Comparison of ENCODE assay signal across 1 cellular context in the genomic region with DNA sequence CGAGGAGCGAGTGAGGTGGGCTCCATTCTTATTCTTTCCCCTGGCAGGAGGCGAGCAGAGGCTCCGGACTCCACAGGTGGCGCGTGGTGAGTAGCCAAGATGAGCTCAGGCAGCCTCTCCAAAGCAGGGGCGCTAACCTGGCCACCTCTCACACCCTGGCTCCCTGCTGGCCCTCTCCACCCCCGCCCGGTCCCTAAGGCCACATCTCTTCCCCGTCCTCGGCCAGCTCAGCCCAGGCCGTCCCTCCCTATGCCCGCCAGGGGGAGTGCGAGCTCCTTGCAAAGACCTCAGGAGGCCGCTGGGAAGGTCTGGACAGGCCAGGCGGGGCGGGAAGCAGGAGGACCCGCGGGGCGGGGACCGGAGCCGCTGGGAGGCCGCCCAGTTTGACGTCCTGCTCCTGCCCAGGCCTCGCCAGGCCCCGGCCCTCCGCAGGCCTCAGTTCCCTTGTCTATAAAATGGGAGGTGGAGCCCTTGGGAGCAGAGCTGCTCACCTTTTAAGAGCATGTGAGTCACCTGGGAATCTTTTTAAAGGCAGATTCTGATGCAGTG.
TF ChIP-seq lines count a peak whose summit lies in the region.

No MANE protein-coding gene starts in this region.

TF ChIP-seq in K562, 482 proteins besides CTCF, POLR2A, EP300 and RAD21 (continued from another document and continues in another):
- TF ChIP-seq, protein P1, sequence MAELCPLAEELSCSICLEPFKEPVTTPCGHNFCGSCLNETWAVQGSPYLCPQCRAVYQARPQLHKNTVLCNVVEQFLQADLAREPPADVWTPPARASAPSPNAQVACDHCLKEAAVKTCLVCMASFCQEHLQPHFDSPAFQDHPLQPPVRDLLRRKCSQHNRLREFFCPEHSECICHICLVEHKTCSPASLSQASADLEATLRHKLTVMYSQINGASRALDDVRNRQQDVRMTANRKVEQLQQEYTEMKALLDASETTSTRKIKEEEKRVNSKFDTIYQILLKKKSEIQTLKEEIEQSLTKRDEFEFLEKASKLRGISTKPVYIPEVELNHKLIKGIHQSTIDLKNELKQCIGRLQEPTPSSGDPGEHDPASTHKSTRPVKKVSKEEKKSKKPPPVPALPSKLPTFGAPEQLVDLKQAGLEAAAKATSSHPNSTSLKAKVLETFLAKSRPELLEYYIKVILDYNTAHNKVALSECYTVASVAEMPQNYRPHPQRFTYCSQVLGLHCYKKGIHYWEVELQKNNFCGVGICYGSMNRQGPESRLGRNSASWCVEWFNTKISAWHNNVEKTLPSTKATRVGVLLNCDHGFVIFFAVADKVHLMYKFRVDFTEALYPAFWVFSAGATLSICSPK (IDR thresholded peaks at IDR 0.05; ENCODE audit: borderline replicate concordance) = no peak
- TF ChIP-seq SMAD3 (CRISPR knock-in tag; conservative IDR thresholded peaks at IDR 0.05) (no peak), PHF21A (IDR thresholded peaks at IDR 0.05; ENCODE audit: borderline replicate concordance, low read depth) (no peak), MEIS2 (IDR thresholded peaks at IDR 0.05; ENCODE audit: partially characterized antibody) (no peak), TGIF2 (CRISPR knock-in tag; IDR thresholded peaks at IDR 0.05) (no peak), MYNN (IDR thresholded peaks at IDR 0.05) (0 out of 2 replicates have a peak, but pooled peaks have one; percentile 47), MYNN (CRISPR knock-in tag; IDR thresholded peaks at IDR 0.05) (no peak), PPARD (CRISPR knock-in tag; IDR thresholded peaks at IDR 0.05) (no peak), NFE2 (IDR thresholded peaks at IDR 0.05; ENCODE audit: low read depth) (no peak), MED1 (CRISPR knock-in tag; IDR thresholded peaks at IDR 0.05; ENCODE audit: borderline replicate concordance) (no peak), ZNF140 (CRISPR knock-in tag; IDR thresholded peaks at IDR 0.05) (no peak), ZFP1 (CRISPR knock-in tag; IDR thresholded peaks at IDR 0.05) (no peak), ZNF668 (CRISPR knock-in tag; IDR thresholded peaks at IDR 0.05) (no peak), PTBP1 (IDR thresholded peaks at IDR 0.05; ENCODE audit: low read depth, low read length) (no peak), HCFC1 (IDR thresholded peaks at IDR 0.05; ENCODE audit: low read depth, low read length) (0 out of 2 replicates have a peak, but pooled peaks have one; percentile 19), MAFF (IDR thresholded peaks at IDR 0.05; ENCODE audit: low read length) (no peak), HMG20B (CRISPR knock-in tag; IDR thresholded peaks at IDR 0.05) (no peak), ZNF224 (CRISPR knock-in tag; IDR thresholded peaks at IDR 0.05) (no peak), TAF7 (tag; IDR thresholded peaks at IDR 0.05) (no peak), SNRNP70 (optimal IDR thresholded peaks at IDR 0.05; ENCODE audit: low read depth, low read length) (no peak), NCOA2 (IDR thresholded peaks at IDR 0.05; ENCODE audit: partially characterized antibody in 2 of 2) (no peak), ETV1 (tag; conservative IDR thresholded peaks at IDR 0.05; ENCODE audit: low read depth) (no peak), RBBP5 (IDR thresholded peaks at IDR 0.05; ENCODE audit: borderline replicate concordance, insufficient read depth, low read length, poor library complexity, severe bottlenecking) (no peak), NEUROD1 (IDR thresholded peaks at IDR 0.05; ENCODE audit: borderline replicate concordance, low read depth, low read length, partially characterized antibody) (peak; percentile 37), ZNF699 (CRISPR knock-in tag; IDR thresholded peaks at IDR 0.05; ENCODE audit: insufficient replicate concordance) (no peak), ZNF316 (IDR thresholded peaks at IDR 0.05) (no peak), NCOA4 (IDR thresholded peaks at IDR 0.05; ENCODE audit: partially characterized antibody) (no peak), ZNF778 (CRISPR knock-in tag; IDR thresholded peaks at IDR 0.05) (no peak), RUNX1 (IDR thresholded peaks at IDR 0.05; ENCODE audit: low read depth) (no peak), COPS2 (conservative IDR thresholded peaks at IDR 0.05) (no peak)
- TF ChIP-seq, protein P2, sequence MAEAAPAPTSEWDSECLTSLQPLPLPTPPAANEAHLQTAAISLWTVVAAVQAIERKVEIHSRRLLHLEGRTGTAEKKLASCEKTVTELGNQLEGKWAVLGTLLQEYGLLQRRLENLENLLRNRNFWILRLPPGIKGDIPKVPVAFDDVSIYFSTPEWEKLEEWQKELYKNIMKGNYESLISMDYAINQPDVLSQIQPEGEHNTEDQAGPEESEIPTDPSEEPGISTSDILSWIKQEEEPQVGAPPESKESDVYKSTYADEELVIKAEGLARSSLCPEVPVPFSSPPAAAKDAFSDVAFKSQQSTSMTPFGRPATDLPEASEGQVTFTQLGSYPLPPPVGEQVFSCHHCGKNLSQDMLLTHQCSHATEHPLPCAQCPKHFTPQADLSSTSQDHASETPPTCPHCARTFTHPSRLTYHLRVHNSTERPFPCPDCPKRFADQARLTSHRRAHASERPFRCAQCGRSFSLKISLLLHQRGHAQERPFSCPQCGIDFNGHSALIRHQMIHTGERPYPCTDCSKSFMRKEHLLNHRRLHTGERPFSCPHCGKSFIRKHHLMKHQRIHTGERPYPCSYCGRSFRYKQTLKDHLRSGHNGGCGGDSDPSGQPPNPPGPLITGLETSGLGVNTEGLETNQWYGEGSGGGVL (CRISPR knock-in tag; IDR thresholded peaks at IDR 0.05) = no peak
- TF ChIP-seq, protein P3, sequence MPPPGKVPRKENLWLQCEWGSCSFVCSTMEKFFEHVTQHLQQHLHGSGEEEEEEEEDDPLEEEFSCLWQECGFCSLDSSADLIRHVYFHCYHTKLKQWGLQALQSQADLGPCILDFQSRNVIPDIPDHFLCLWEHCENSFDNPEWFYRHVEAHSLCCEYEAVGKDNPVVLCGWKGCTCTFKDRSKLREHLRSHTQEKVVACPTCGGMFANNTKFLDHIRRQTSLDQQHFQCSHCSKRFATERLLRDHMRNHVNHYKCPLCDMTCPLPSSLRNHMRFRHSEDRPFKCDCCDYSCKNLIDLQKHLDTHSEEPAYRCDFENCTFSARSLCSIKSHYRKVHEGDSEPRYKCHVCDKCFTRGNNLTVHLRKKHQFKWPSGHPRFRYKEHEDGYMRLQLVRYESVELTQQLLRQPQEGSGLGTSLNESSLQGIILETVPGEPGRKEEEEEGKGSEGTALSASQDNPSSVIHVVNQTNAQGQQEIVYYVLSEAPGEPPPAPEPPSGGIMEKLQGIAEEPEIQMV (tag; conservative IDR thresholded peaks at IDR 0.05; ENCODE audit: low read depth) = no peak
- TF ChIP-seq, protein P4, sequence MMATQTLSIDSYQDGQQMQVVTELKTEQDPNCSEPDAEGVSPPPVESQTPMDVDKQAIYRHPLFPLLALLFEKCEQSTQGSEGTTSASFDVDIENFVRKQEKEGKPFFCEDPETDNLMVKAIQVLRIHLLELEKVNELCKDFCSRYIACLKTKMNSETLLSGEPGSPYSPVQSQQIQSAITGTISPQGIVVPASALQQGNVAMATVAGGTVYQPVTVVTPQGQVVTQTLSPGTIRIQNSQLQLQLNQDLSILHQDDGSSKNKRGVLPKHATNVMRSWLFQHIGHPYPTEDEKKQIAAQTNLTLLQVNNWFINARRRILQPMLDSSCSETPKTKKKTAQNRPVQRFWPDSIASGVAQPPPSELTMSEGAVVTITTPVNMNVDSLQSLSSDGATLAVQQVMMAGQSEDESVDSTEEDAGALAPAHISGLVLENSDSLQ (IDR thresholded peaks at IDR 0.05) = no peak
- TF ChIP-seq, protein P5, sequence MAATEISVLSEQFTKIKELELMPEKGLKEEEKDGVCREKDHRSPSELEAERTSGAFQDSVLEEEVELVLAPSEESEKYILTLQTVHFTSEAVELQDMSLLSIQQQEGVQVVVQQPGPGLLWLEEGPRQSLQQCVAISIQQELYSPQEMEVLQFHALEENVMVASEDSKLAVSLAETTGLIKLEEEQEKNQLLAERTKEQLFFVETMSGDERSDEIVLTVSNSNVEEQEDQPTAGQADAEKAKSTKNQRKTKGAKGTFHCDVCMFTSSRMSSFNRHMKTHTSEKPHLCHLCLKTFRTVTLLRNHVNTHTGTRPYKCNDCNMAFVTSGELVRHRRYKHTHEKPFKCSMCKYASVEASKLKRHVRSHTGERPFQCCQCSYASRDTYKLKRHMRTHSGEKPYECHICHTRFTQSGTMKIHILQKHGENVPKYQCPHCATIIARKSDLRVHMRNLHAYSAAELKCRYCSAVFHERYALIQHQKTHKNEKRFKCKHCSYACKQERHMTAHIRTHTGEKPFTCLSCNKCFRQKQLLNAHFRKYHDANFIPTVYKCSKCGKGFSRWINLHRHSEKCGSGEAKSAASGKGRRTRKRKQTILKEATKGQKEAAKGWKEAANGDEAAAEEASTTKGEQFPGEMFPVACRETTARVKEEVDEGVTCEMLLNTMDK (IDR thresholded peaks at IDR 0.05; ENCODE audit: borderline replicate concordance, insufficient read depth, low read depth, low read length, poor library complexity, severe bottlenecking) = peak; percentile 56
- TF ChIP-seq, protein P6, sequence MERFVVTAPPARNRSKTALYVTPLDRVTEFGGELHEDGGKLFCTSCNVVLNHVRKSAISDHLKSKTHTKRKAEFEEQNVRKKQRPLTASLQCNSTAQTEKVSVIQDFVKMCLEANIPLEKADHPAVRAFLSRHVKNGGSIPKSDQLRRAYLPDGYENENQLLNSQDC (CRISPR knock-in tag; IDR thresholded peaks at IDR 0.05) = no peak
- TF ChIP-seq, protein P7, sequence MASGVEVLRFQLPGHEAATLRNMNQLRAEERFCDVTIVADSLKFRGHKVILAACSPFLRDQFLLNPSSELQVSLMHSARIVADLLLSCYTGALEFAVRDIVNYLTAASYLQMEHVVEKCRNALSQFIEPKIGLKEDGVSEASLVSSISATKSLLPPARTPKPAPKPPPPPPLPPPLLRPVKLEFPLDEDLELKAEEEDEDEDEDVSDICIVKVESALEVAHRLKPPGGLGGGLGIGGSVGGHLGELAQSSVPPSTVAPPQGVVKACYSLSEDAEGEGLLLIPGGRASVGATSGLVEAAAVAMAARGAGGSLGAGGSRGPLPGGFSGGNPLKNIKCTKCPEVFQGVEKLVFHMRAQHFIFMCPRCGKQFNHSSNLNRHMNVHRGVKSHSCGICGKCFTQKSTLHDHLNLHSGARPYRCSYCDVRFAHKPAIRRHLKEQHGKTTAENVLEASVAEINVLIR (CRISPR knock-in tag; IDR thresholded peaks at IDR 0.05) = no peak
- TF ChIP-seq, protein P8, sequence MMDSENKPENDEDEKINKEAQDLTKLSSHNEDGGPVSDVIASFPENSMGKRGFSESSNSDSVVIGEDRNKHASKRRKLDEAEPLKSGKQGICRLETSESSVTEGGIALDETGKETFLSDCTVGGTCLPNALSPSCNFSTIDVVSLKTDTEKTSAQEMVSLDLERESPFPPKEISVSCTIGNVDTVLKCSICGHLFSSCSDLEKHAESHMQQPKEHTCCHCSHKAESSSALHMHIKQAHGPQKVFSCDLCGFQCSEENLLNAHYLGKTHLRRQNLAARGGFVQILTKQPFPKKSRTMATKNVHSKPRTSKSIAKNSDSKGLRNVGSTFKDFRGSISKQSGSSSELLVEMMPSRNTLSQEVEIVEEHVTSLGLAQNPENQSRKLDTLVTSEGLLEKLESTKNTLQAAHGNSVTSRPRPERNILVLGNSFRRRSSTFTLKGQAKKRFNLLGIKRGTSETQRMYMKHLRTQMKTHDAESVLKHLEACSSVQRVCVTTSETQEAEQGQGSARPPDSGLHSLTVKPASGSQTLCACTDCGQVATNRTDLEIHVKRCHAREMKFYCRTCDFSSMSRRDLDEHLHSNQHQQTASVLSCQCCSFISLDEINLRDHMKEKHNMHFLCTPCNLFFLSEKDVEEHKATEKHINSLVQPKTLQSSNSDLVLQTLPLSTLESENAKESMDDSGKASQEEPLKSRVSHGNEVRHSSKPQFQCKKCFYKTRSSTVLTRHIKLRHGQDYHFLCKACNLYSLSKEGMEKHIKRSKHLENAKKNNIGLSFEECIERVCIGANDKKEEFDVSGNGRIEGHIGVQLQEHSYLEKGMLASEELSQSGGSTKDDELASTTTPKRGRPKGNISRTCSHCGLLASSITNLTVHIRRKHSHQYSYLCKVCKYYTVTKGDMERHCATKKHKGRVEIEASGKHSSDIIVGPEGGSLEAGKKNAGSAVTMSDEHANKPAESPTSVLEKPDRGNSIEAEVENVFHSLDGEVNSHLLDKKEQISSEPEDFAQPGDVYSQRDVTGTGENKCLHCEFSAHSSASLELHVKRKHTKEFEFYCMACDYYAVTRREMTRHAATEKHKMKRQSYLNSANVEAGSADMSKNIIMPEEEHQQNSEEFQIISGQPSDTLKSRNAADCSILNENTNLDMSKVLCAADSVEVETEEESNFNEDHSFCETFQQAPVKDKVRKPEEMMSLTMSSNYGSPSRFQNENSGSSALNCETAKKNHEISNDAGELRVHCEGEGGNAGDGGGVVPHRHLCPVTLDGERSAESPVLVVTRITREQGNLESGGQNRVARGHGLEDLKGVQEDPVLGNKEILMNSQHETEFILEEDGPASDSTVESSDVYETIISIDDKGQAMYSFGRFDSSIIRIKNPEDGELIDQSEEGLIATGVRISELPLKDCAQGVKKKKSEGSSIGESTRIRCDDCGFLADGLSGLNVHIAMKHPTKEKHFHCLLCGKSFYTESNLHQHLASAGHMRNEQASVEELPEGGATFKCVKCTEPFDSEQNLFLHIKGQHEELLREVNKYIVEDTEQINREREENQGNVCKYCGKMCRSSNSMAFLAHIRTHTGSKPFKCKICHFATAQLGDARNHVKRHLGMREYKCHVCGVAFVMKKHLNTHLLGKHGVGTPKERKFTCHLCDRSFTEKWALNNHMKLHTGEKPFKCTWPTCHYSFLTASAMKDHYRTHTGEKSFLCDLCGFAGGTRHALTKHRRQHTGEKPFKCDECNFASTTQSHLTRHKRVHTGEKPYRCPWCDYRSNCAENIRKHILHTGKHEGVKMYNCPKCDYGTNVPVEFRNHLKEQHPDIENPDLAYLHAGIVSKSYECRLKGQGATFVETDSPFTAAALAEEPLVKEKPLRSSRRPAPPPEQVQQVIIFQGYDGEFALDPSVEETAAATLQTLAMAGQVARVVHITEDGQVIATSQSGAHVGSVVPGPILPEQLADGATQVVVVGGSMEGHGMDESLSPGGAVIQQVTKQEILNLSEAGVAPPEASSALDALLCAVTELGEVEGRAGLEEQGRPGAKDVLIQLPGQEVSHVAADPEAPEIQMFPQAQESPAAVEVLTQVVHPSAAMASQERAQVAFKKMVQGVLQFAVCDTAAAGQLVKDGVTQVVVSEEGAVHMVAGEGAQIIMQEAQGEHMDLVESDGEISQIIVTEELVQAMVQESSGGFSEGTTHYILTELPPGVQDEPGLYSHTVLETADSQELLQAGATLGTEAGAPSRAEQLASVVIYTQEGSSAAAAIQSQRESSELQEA (IDR thresholded peaks at IDR 0.05; ENCODE audit: low read depth) = no peak
- TF ChIP-seq, protein P9, sequence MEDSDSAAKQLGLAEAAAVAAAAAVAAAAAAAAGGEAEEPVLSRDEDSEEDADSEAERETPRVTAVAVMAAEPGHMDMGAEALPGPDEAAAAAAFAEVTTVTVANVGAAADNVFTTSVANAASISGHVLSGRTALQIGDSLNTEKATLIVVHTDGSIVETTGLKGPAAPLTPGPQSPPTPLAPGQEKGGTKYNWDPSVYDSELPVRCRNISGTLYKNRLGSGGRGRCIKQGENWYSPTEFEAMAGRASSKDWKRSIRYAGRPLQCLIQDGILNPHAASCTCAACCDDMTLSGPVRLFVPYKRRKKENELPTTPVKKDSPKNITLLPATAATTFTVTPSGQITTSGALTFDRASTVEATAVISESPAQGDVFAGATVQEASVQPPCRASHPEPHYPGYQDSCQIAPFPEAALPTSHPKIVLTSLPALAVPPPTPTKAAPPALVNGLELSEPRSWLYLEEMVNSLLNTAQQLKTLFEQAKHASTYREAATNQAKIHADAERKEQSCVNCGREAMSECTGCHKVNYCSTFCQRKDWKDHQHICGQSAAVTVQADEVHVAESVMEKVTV (CRISPR knock-in tag; IDR thresholded peaks at IDR 0.05) = peak; percentile 82
